32 cellular contexts compared by ENCODE assay signal in genomic region chr18:41331661-41332060, GRCh38.
"Had no signal": no experiment of that assay in that cellular context is flagged by ENCODE, and none has a peak within 500 bp of the region (broad histone marks: within the 10 kb centered on the region; RNA-seq: fewer than 3 reads in every experiment).

No MANE protein-coding gene starts in this region.

- H3K36me3 ChIP-seq: brain microvascular endothelial cell, esophagus squamous epithelium had no signal

- H3K27ac Mint-ChIP-seq: activated CD4-positive, alpha-beta T cell treated with anti-CD3 and anti-CD28 coated beads, Interleukin-2, amount 10 ng/mL, durations not matched to agents 7 days and 5 days; activated CD8-positive, alpha-beta T cell treated with anti-CD3 and anti-CD28 coated beads for 36 hours; activated naive CD8-positive, alpha-beta T cell; activated T-helper 17 cell treated with anti-CD3 and anti-CD28 coated beads, Interleukin-2, amount 50 U/mL, for 72 hours; effector memory CD8-positive, alpha-beta T cell; T-helper 17 cell; T-helper 2 cell treated with Interferon-gamma antibody and Interleukin-4, amounts not matched to agents 5 μg/mL and 100 μg/mL, for 36 hours had no signal

- ATAC-seq: activated CD8-positive, alpha-beta T cell treated with anti-CD3 and anti-CD28 coated beads for 36 hours; activated T-cell treated with anti-CD3 and anti-CD28 coated beads, Interleukin-2, amount 50 U/mL, for 4 hours; activated T-helper 17 cell treated with anti-CD3 and anti-CD28 coated beads, Interleukin-2, amount 50 U/mL, for 72 hours; effector memory CD8-positive, alpha-beta T cell; T-helper 17 cell had no signal

- H3K4me1 Mint-ChIP-seq: activated CD4-positive, alpha-beta T cell treated with anti-CD3 and anti-CD28 coated beads, Interleukin-2, amount 10 ng/mL, durations not matched to agents 7 days and 5 days; activated T-helper 17 cell treated with anti-CD3 and anti-CD28 coated beads, Interleukin-2, amount 50 U/mL, for 72 hours; central memory CD8-positive, alpha-beta T cell; T-helper 17 cell had no signal

- FAIRE-seq: astrocyte, bronchial epithelial cell, endothelial cell of umbilical vein had no signal

- DNase-seq: activated CD4-positive, alpha-beta T cell treated with anti-CD3 and anti-CD28 coated beads for 1 hour; activated CD4-positive, alpha-beta T cell treated with anti-CD3 and anti-CD28 coated beads for 4 hours; activated CD4-positive, alpha-beta T cell treated with anti-CD3 and anti-CD28 coated beads, Interleukin-2, amount 10 ng/mL, durations not matched to agents 7 days and 5 days; activated CD4-positive, alpha-beta T cell treated with anti-CD3 and anti-CD28 coated beads, Interleukin-2, amount 50 U/mL, for 48 hours; activated CD8-positive, alpha-beta memory T cell treated with anti-CD3 and anti-CD28 coated beads for 24 hours; activated CD8-positive, alpha-beta T cell treated with anti-CD3 and anti-CD28 coated beads for 36 hours; activated effector memory CD4-positive, alpha-beta T cell treated with Interleukin-2 at 50 U/mL for 16 hours; activated gamma-delta T cell treated with Interleukin-2 at 50 U/mL for 16 hours; activated naive CD4-positive, alpha-beta T cell treated with anti-CD3 and anti-CD28 coated beads, Interleukin-2, amount 50 U/mL, for 16 hours; activated naive CD4-positive, alpha-beta T cell treated with Interleukin-2 at 50 U/mL for 16 hours; activated T-cell treated with anti-CD3 and anti-CD28 coated beads, Interleukin-2, amount 50 U/mL, for 4 hours; amniotic stem cell; anterior cingulate cortex; brain microvascular endothelial cell; cortex of kidney; dermis blood vessel endothelial cell; effector CD4-positive, alpha-beta T cell; effector memory CD8-positive, alpha-beta T cell; esophagus squamous epithelium; foreskin melanocyte; head of caudate nucleus; T-helper 1 cell; T-helper 17 cell; T1000 had no signal

- H3K27ac ChIP-seq: brain microvascular endothelial cell, epithelial cell of prostate, esophagus squamous epithelium had no signal

- H3K9me3 ChIP-seq: esophagus squamous epithelium had no signal

- H3K36me3 Mint-ChIP-seq: activated naive CD8-positive, alpha-beta T cell had no signal

- H3K4me3 Mint-ChIP-seq: activated CD4-positive, alpha-beta T cell treated with anti-CD3 and anti-CD28 coated beads, Interleukin-2, amount 10 ng/mL, durations not matched to agents 7 days and 5 days; activated CD8-positive, alpha-beta T cell treated with anti-CD3 and anti-CD28 coated beads for 36 hours; activated naive CD8-positive, alpha-beta T cell; activated T-cell treated with anti-CD3 and anti-CD28 coated beads, Interleukin-2, amount 50 U/mL, for 4 hours; activated T-helper 17 cell treated with anti-CD3 and anti-CD28 coated beads, Interleukin-2, amount 50 U/mL, for 72 hours; central memory CD8-positive, alpha-beta T cell; effector memory CD8-positive, alpha-beta T cell; T-helper 17 cell; T-helper 2 cell treated with Interferon-gamma antibody and Interleukin-4, amounts not matched to agents 5 μg/mL and 100 μg/mL, for 36 hours had no signal

- H3K4me3 ChIP-seq: esophagus squamous epithelium had no signal

- H3K27me3 Mint-ChIP-seq: activated CD4-positive, alpha-beta T cell treated with anti-CD3 and anti-CD28 coated beads, Interleukin-2, amount 10 ng/mL, durations not matched to agents 7 days and 5 days; activated CD8-positive, alpha-beta T cell treated with anti-CD3 and anti-CD28 coated beads for 36 hours; activated naive CD8-positive, alpha-beta T cell; activated T-helper 17 cell treated with anti-CD3 and anti-CD28 coated beads, Interleukin-2, amount 50 U/mL, for 72 hours; central memory CD8-positive, alpha-beta T cell; effector memory CD8-positive, alpha-beta T cell; T-helper 17 cell had no signal

- H3K4me1 ChIP-seq: esophagus squamous epithelium had no signal
